18 cellular contexts compared by ENCODE assay signal in the genomic region with DNA sequence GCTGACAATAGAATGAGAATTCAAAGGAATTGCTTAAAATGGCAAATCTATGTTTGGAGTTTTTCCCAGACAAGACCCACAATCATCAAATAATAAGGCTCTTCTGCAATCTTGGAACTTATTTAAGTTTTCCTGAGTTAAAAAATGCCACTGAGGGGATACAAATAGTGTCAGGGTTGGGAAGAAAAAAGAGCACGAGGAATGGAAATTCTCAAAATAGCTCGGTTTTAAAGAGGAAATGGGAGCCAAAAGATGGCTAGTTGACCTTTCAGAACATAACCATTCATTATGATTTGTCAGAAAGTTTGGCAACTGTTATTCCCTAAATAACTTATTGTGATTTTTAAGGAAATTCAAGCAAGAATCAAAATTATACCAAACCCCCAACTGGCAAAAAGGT.
A peak's percentile ranks its signal among the peaks of the same experiment; 100 is the strongest.
DNase-seq lines count a peak whose midpoint lies in the region; ATAC-seq and TF ChIP-seq lines count a peak whose summit lies in the region.
"Had no signal": no experiment of that assay in that cellular context is flagged by ENCODE, and none has a peak within 500 bp of the region (broad histone marks: within the 10 kb centered on the region; RNA-seq: fewer than 3 reads in every experiment).

No MANE protein-coding gene starts in this region.

- TF ChIP-seq CTCF in left ventricle myocardium inferior (IDR thresholded peaks at IDR 0.05; ENCODE audit: borderline replicate concordance) (no peak), right atrium auricular region (IDR thresholded peaks at IDR 0.05) (no peak), fibroblast of the aortic adventitia (IDR thresholded peaks at IDR 0.05; ENCODE audit: insufficient read depth, low read length) (no peak)

- no peak overlapping the region for H3K4me3 ChIP-seq in left ventricle myocardium inferior
- no peak overlapping the region for H3K4me3 ChIP-seq in right atrium auricular region
- no peak overlapping the region for H3K4me3 ChIP-seq in fibroblast of the aortic adventitia (ENCODE audit: low read depth, low read length)
- H3K4me3 ChIP-seq: BLaER1, GM23338 had no signal

- intact Hi-C loops in left ventricle myocardium inferior (cut with micrococcal nuclease) = no loop called here

- peaks cover 65% of the 10 kb centered on the region for H3K4me1 ChIP-seq in left ventricle myocardium inferior
- H3K4me1 ChIP-seq in right atrium auricular region = peaks cover 0 to 37% of the 10 kb centered on the region in 2 donors
- H3K4me1 ChIP-seq: BLaER1 had no signal

- ATAC-seq in HG02981 (IDR thresholded peaks at IDR 0.05; ENCODE audit: unreplicated experiment) = no peak
- ATAC-seq in GM21619 (IDR thresholded peaks at IDR 0.05; ENCODE audit: unreplicated experiment) = no peak
- ATAC-seq: CD8-positive, alpha-beta T cell; GM23338; HCT116 had no signal

- DNase-seq in left ventricle myocardium inferior = no peak
- no peak for DNase-seq in right atrium auricular region (ENCODE audit: low spot score)
- peak; percentile 11 for DNase-seq in dermis blood vessel endothelial cell
- DNase-seq in fibroblast of the aortic adventitia (ENCODE audit: low read depth) = peak; percentile 26
- no peak for DNase-seq in T-helper 1 cell
- DNase-seq: Caco-2; CD4-positive, CD25-positive, alpha-beta regulatory T cell; CD8-positive, alpha-beta T cell; DMS153; DND-41; H9 had no signal

- no peaks in the 10 kb centered on the region for H3K36me3 ChIP-seq in left ventricle myocardium inferior
- no peaks in the 10 kb centered on the region for H3K36me3 ChIP-seq in right atrium auricular region
- H3K36me3 ChIP-seq: BLaER1 had no signal

- H3K27me3 ChIP-seq in left ventricle myocardium inferior (ENCODE audit: low read depth) = no peaks in the 10 kb centered on the region
- no peaks in the 10 kb centered on the region for H3K27me3 ChIP-seq in right atrium auricular region
- H3K27me3 ChIP-seq: BLaER1 had no signal

- H3K27ac ChIP-seq in left ventricle myocardium inferior (replicated peaks) = peak overlapping the region; percentile 67
- H3K27ac ChIP-seq in right atrium auricular region = no peak overlapping the region
- H3K27ac ChIP-seq: 22Rv1, BLaER1, C4-2B had no signal

- no peaks in the 10 kb centered on the region for H3K9me3 ChIP-seq in left ventricle myocardium inferior (replicated peaks)
- no peaks in the 10 kb centered on the region for H3K9me3 ChIP-seq in right atrium auricular region
- H3K9me3 ChIP-seq: BLaER1, Caco-2 had no signal

Comparison
In these comparisons a context has a peak if more than half of its experiments do, and no peak if none do; other contexts are left out.
1. DNase-seq: peak in dermis blood vessel endothelial cell (single experiment) and fibroblast of the aortic adventitia (single experiment); none in left ventricle myocardium inferior (single experiment), right atrium auricular region (single experiment) and T-helper 1 cell (0 of 5).